In genomic region chr10:7046615-7047014, GRCh38 we compare ENCODE assay signal across 10 cellular contexts.
DNase-seq lines count a peak whose midpoint lies in the region; ATAC-seq, FAIRE-seq and TF ChIP-seq lines count a peak whose summit lies in the region.
"Had no signal": no experiment of that assay in that cellular context is flagged by ENCODE, and none has a peak within 500 bp of the region (broad histone marks: within the 10 kb centered on the region; RNA-seq: fewer than 3 reads in every experiment).

No MANE protein-coding gene starts in this region.

- peak overlapping the region; percentile 8; the same call in 1 of the 2 replicates for H2AFZ ChIP-seq in K562 (ENCODE audit: low read depth, low read length)

- 45% methylated on average over 2 of the region's 2 CpGs for whole genome bisulfite sequencing in K562 (ENCODE audit: insufficient coverage, low coverage, missing lambda C conversion rate)
- WGBS in pancreas, 2 donors, result 57 to 67% methylated on average over 2 of the region's 2 CpGs

- H3K4me1 ChIP-seq in K562 (replicated peaks in 1 of 2; ENCODE audit: control insufficient read depth in 2 of 2, insufficient read depth in 2 of 2, low read length in 2 of 2) (peaks cover 10 to 13% of the 10 kb centered on the region in 2 experiments; a peak in 4 of 5 replicates), pancreas (no peaks in the 10 kb centered on the region)
- H3K4me1 ChIP-seq: uterus had no signal

- H3K9me3 ChIP-seq in K562 (replicated peaks; ENCODE audit: control insufficient read depth, insufficient read depth, low read depth, low read length) (peaks cover 5% of the 10 kb centered on the region), pancreas (no peaks in the 10 kb centered on the region)
- H3K9me3 ChIP-seq: uterus had no signal

- no peaks in the 10 kb centered on the region for H3K79me2 ChIP-seq in K562 (ENCODE audit: control insufficient read depth, insufficient read depth, low read length)

- in situ Hi-C loops in K562 (cut with MboI), result no loop called here

- POLR2A ChIA-PET in K562 (lab: Yijun Ruan, JAX), result no interaction called here

- TF ChIP-seq EP300 in K562 (IDR thresholded peaks at IDR 0.05; ENCODE audit: low read length), result no peak

- no peaks in the 10 kb centered on the region for H3K36me3 ChIP-seq in K562 (ENCODE audit: control insufficient read depth, insufficient read depth, low read length)
- H3K36me3 ChIP-seq in pancreas, result no peaks in the 10 kb centered on the region
- H3K36me3 ChIP-seq: uterus had no signal

- intact Hi-C loops in K562 (cut with micrococcal nuclease) (no loop called here), pancreas (cut with DNase I) (no loop called here)

- H3K4me2 ChIP-seq in K562 (ENCODE audit: insufficient read depth, low read length), result no peak overlapping the region

- H3K27me3 ChIP-seq in K562 (ENCODE audit: control insufficient read depth in 2 of 2, insufficient read depth in 2 of 2, low read length in 2 of 2) (no peaks in the 10 kb centered on the region; a peak in 1 of 5 replicates), pancreas (no peaks in the 10 kb centered on the region)
- H3K27me3 ChIP-seq: uterus had no signal

- TF ChIP-seq RAD21 in K562 (CRISPR knock-in tag; conservative IDR thresholded peaks at IDR 0.05 in 1 of 2, IDR thresholded peaks at IDR 0.05 in 1 of 2), result no peak

- CTCF ChIA-PET in K562 (lab: Yijun Ruan, JAX; ENCODE audit: low intra/inter-chr PET ratio), result no interaction called here

- no peak for FAIRE-seq in K562 (lab: Jason Lieb, UNC)
- FAIRE-seq in pancreas (lab: Jason Lieb, UNC), result no peak
- FAIRE-seq: H1 had no signal

- no TSS peak for BruUV-seq in K562 (replicated peaks; lab: Mats Ljungman, UMichigan)

- DNase-seq in K562 (ENCODE audit: extremely low read depth in 1 of 4, low spot score in 3 of 4), result no peak
- no peak for DNase-seq in pancreas
- no peak for DNase-seq in cerebellar cortex (ENCODE audit: low spot score)
- no peak for DNase-seq in activated effector memory CD4-positive, alpha-beta T cell treated with Interleukin-2 at 50 U/mL for 16 hours
- no peak for DNase-seq in SW 1271 (lab: John Stamatoyannopoulos, UW)
- DNase-seq: uterus had no signal

- no peak for TF ChIP-seq POLR2A in K562 (conservative IDR thresholded peaks at IDR 0.05)

- H3K4me3 ChIP-seq in K562 (no peak overlapping the region), pancreas (no peak overlapping the region)
- H3K4me3 ChIP-seq: uterus had no signal

- H3K9ac ChIP-seq in K562 (ENCODE audit: insufficient read depth in 1 of 2, low read depth in 2 of 2, low read length in 2 of 2), result no peak overlapping the region

- TF ChIP-seq CTCF in K562 (IDR thresholded peaks at IDR 0.05 in 2 of 3, conservative IDR thresholded peaks at IDR 0.05 in 1 of 3; ENCODE audit: insufficient read depth in 2 of 3, low read depth in 1 of 3, low read length in 3 of 3) (no peak), pancreas (IDR thresholded peaks at IDR 0.05) (no peak)

- H3K27ac ChIP-seq in K562 (ENCODE audit: extremely low read depth, low read depth, low read length) (no peak overlapping the region), pancreas (no peak overlapping the region)
- H3K27ac ChIP-seq: uterus had no signal

- ATAC-seq in GM18502 (IDR thresholded peaks at IDR 0.05; ENCODE audit: poor library complexity, unreplicated experiment) (peak; percentile 80), GM21381 (IDR thresholded peaks at IDR 0.05; ENCODE audit: unreplicated experiment) (peak; percentile 66), HG03175 (IDR thresholded peaks at IDR 0.05; ENCODE audit: unreplicated experiment) (peak; percentile 88), K562 (no peak), pancreas (no peak)

- no peaks in the 10 kb centered on the region for H3K9me1 ChIP-seq in K562 (ENCODE audit: control insufficient read depth, insufficient read depth, low read length)

- H4K20me1 ChIP-seq in K562 (replicated peaks; ENCODE audit: control insufficient read depth, insufficient read depth, low read length), result no peaks in the 10 kb centered on the region

TF ChIP-seq in K562, 482 proteins besides CTCF, POLR2A, EP300 and RAD21:
- TF ChIP-seq U2AF1 (optimal IDR thresholded peaks at IDR 0.05; ENCODE audit: low read depth, low read length), result no peak
- no peak for TF ChIP-seq ESRRB (CRISPR knock-in tag; IDR thresholded peaks at IDR 0.05; ENCODE audit: borderline replicate concordance)
- TF ChIP-seq, protein P1, sequence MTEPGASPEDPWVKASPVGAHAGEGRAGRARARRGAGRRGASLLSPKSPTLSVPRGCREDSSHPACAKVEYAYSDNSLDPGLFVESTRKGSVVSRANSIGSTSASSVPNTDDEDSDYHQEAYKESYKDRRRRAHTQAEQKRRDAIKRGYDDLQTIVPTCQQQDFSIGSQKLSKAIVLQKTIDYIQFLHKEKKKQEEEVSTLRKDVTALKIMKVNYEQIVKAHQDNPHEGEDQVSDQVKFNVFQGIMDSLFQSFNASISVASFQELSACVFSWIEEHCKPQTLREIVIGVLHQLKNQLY (CRISPR knock-in tag; conservative IDR thresholded peaks at IDR 0.05), result no peak
- no peak for TF ChIP-seq LEF1 (IDR thresholded peaks at IDR 0.05)
- TF ChIP-seq ZC3H4 (CRISPR knock-in tag; IDR thresholded peaks at IDR 0.05; ENCODE audit: borderline replicate concordance), result no peak

Comparison
In these comparisons a context has a peak if more than half of its experiments do, and no peak if none do; other contexts are left out.
1. ATAC-seq: peak in GM18502 (single experiment), GM21381 (single experiment) and HG03175 (single experiment); none in K562 (single experiment) and pancreas (0 of 4).